In genomic region chr20:12627485-12627884, GRCh38 we compare ENCODE assay signal across 24 cellular contexts.
"Had no signal": no experiment of that assay in that cellular context is flagged by ENCODE, and none has a peak within 500 bp of the region (broad histone marks: within the 10 kb centered on the region; RNA-seq: fewer than 3 reads in every experiment).

No MANE protein-coding gene starts in this region.

- H3K27ac Mint-ChIP-seq: naive thymus-derived CD4-positive, alpha-beta T cell; progenitor cell of endocrine pancreas; stimulated activated memory B cell treated with anti-CD40 and anti-IgM and Interleukin-4, amounts not matched to agents 10 μg/mL and 1 μg/mL and 100 μg/mL, for 72 hours; stimulated activated naive CD8-positive, alpha-beta T cell treated with anti-CD3 and anti-CD28 coated beads, Interleukin-15, amount 100 ng/mL, for 72 hours; type B pancreatic cell had no signal

- ATAC-seq: left colon; mucosa of descending colon; naive thymus-derived CD4-positive, alpha-beta T cell; right lobe of liver; stimulated activated memory B cell treated with anti-CD40 and anti-IgM and Interleukin-4, amounts not matched to agents 10 μg/mL and 1 μg/mL and 100 μg/mL, for 72 hours; stimulated activated naive CD8-positive, alpha-beta T cell treated with anti-CD3 and anti-CD28 coated beads, Interleukin-15, amount 100 ng/mL, for 72 hours had no signal

- H3K4me3 ChIP-seq: left ventricle myocardium inferior, lung, mucosa of descending colon, ovary, right atrium auricular region, right lobe of liver, smooth muscle cell, tibial nerve, uterus had no signal

- H3K27me3 ChIP-seq: ovary, right atrium auricular region, right lobe of liver, tibial nerve, uterus had no signal

- H3K4me1 Mint-ChIP-seq: naive thymus-derived CD4-positive, alpha-beta T cell; stimulated activated memory B cell treated with anti-CD40 and anti-IgM and Interleukin-4, amounts not matched to agents 10 μg/mL and 1 μg/mL and 100 μg/mL, for 72 hours; stimulated activated naive CD8-positive, alpha-beta T cell treated with anti-CD3 and anti-CD28 coated beads, Interleukin-15, amount 100 ng/mL, for 72 hours had no signal

- H3K36me3 Mint-ChIP-seq: naive thymus-derived CD4-positive, alpha-beta T cell; stimulated activated memory B cell treated with anti-CD40 and anti-IgM and Interleukin-4, amounts not matched to agents 10 μg/mL and 1 μg/mL and 100 μg/mL, for 72 hours; type B pancreatic cell had no signal

- H3K4me1 ChIP-seq: left ventricle myocardium inferior, right atrium auricular region, right lobe of liver, tibial nerve, uterus had no signal

- DNase-seq: hippocampal formation; kidney; left colon; left ventricle myocardium inferior; midbrain; mucosa of descending colon; naive thymus-derived CD4-positive, alpha-beta T cell; ovary; right lobe of liver; stimulated activated CD4-positive, alpha-beta T cell treated with anti-CD3 and anti-CD28 coated beads, Interleukin-1b, Interleukin-23, amount 100 ng/mL, for 48 hours; stimulated activated CD4-positive, alpha-beta T cell treated with anti-CD3 and anti-CD28 coated beads, Interleukin-2, amount 100 ng/mL, for 48 hours; stimulated activated CD4-positive, alpha-beta T cell treated with anti-CD3 and anti-CD28 coated beads, Interleukin-4, amount 100 ng/mL, for 4 hours; stimulated activated CD8-positive, alpha-beta memory T cell treated with anti-CD3 and anti-CD28 coated beads, Interleukin-4, amount 100 ng/mL, for 48 hours; stimulated activated naive CD4-positive, alpha-beta T cell treated with Interleukin-2 at 50 U/mL for 16 hours; stimulated activated naive CD8-positive, alpha-beta T cell treated with anti-CD3 and anti-CD28 coated beads, Interleukin-15, amount 100 ng/mL, for 72 hours; substantia nigra; uterus had no signal

- H3K27me3 Mint-ChIP-seq: naive thymus-derived CD4-positive, alpha-beta T cell; progenitor cell of endocrine pancreas; stimulated activated memory B cell treated with anti-CD40 and anti-IgM and Interleukin-4, amounts not matched to agents 10 μg/mL and 1 μg/mL and 100 μg/mL, for 72 hours; stimulated activated naive CD8-positive, alpha-beta T cell treated with anti-CD3 and anti-CD28 coated beads, Interleukin-15, amount 100 ng/mL, for 72 hours; type B pancreatic cell had no signal

- H3K4me3 Mint-ChIP-seq: naive thymus-derived CD4-positive, alpha-beta T cell; stimulated activated memory B cell treated with anti-CD40 and anti-IgM and Interleukin-4, amounts not matched to agents 10 μg/mL and 1 μg/mL and 100 μg/mL, for 72 hours; stimulated activated naive CD8-positive, alpha-beta T cell treated with anti-CD3 and anti-CD28 coated beads, Interleukin-15, amount 100 ng/mL, for 72 hours; type B pancreatic cell had no signal

- H3K36me3 ChIP-seq: left ventricle myocardium inferior, ovary, right atrium auricular region, right lobe of liver, tibial nerve, uterus had no signal

- H3K27ac ChIP-seq: left ventricle myocardium inferior, ovary, right atrium auricular region, right lobe of liver, tibial nerve, uterus had no signal

- H3K4me2 ChIP-seq: smooth muscle cell had no signal

- H3K9me3 ChIP-seq: mucosa of descending colon, ovary, right lobe of liver, tibial nerve, uterus had no signal
